2 cellular contexts compared by ENCODE assay signal in genomic region chr20:45872626-45873025, GRCh38.
TF ChIP-seq lines count a peak whose summit lies in the region.

No MANE protein-coding gene starts in this region.

TF ChIP-seq in IMR-90, 13 proteins besides CTCF, POLR2A, EP300 and RAD21:
- TF ChIP-seq SMC3 (IDR thresholded peaks at IDR 0.05; ENCODE audit: low read depth, low read length) (no peak), MAZ (IDR thresholded peaks at IDR 0.05; ENCODE audit: borderline replicate concordance, low read depth, low read length) (no peak), BHLHE40 (IDR thresholded peaks at IDR 0.05; ENCODE audit: low read depth, low read length) (no peak), NFE2L2 (IDR thresholded peaks at IDR 0.05; ENCODE audit: low read depth, low read length) (no peak), MXI1 (IDR thresholded peaks at IDR 0.05; ENCODE audit: borderline replicate concordance, low read depth, low read length) (no peak), RFX5 (IDR thresholded peaks at IDR 0.05; ENCODE audit: low read depth, low read length) (no peak), CEBPB (IDR thresholded peaks at IDR 0.05; ENCODE audit: low read depth, low read length) (no peak), FOS (IDR thresholded peaks at IDR 0.05; ENCODE audit: low read depth, low read length) (no peak), MAFK (IDR thresholded peaks at IDR 0.05; ENCODE audit: low read depth, low read length) (no peak), RCOR1 (IDR thresholded peaks at IDR 0.05; ENCODE audit: insufficient replicate concordance, low read length) (no peak), CHD1 (IDR thresholded peaks at IDR 0.05; ENCODE audit: low read depth, low read length) (no peak)
- TF ChIP-seq, protein P1, sequence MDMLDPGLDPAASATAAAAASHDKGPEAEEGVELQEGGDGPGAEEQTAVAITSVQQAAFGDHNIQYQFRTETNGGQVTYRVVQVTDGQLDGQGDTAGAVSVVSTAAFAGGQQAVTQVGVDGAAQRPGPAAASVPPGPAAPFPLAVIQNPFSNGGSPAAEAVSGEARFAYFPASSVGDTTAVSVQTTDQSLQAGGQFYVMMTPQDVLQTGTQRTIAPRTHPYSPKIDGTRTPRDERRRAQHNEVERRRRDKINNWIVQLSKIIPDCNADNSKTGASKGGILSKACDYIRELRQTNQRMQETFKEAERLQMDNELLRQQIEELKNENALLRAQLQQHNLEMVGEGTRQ (IDR thresholded peaks at IDR 0.05; ENCODE audit: low read depth, low read length): no peak
TF ChIP-seq in IMR-90: peak in this region for 0.

TF ChIP-seq in WTC11, 78 proteins besides CTCF, POLR2A, EP300 and RAD21:
- TF ChIP-seq TCF7 (CRISPR knock-in tag; IDR thresholded peaks at IDR 0.05; ENCODE audit: low read depth) (no peak), TP53 (CRISPR knock-in tag; IDR thresholded peaks at IDR 0.05) (no peak), ZNF281 (CRISPR knock-in tag; IDR thresholded peaks at IDR 0.05) (no peak), ZNF232 (CRISPR knock-in tag; IDR thresholded peaks at IDR 0.05) (no peak), ARID4B (CRISPR knock-in tag; IDR thresholded peaks at IDR 0.05; ENCODE audit: borderline replicate concordance) (no peak), ZNF396 (CRISPR knock-in tag; IDR thresholded peaks at IDR 0.05; ENCODE audit: borderline replicate concordance) (no peak), ZNF263 (CRISPR knock-in tag; IDR thresholded peaks at IDR 0.05; ENCODE audit: low read depth) (no peak), NFE2L1 (CRISPR knock-in tag; IDR thresholded peaks at IDR 0.05) (no peak), ZNF671 (CRISPR knock-in tag; IDR thresholded peaks at IDR 0.05) (no peak), ZNF121 (CRISPR knock-in tag; IDR thresholded peaks at IDR 0.05) (no peak), CDX4 (CRISPR knock-in tag; IDR thresholded peaks at IDR 0.05; ENCODE audit: borderline replicate concordance) (no peak), ZNF512 (CRISPR knock-in tag; IDR thresholded peaks at IDR 0.05; ENCODE audit: borderline replicate concordance) (no peak), ATF1 (CRISPR knock-in tag; IDR thresholded peaks at IDR 0.05) (no peak), E2F1 (CRISPR knock-in tag; IDR thresholded peaks at IDR 0.05) (no peak), MXD4 (CRISPR knock-in tag; IDR thresholded peaks at IDR 0.05; ENCODE audit: borderline replicate concordance) (no peak), GTF2I (CRISPR knock-in tag; conservative IDR thresholded peaks at IDR 0.05) (no peak), ATF3 (CRISPR knock-in tag; conservative IDR thresholded peaks at IDR 0.05) (no peak)
- TF ChIP-seq, protein P2, sequence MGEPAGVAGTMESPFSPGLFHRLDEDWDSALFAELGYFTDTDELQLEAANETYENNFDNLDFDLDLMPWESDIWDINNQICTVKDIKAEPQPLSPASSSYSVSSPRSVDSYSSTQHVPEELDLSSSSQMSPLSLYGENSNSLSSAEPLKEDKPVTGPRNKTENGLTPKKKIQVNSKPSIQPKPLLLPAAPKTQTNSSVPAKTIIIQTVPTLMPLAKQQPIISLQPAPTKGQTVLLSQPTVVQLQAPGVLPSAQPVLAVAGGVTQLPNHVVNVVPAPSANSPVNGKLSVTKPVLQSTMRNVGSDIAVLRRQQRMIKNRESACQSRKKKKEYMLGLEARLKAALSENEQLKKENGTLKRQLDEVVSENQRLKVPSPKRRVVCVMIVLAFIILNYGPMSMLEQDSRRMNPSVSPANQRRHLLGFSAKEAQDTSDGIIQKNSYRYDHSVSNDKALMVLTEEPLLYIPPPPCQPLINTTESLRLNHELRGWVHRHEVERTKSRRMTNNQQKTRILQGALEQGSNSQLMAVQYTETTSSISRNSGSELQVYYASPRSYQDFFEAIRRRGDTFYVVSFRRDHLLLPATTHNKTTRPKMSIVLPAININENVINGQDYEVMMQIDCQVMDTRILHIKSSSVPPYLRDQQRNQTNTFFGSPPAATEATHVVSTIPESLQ (CRISPR knock-in tag; IDR thresholded peaks at IDR 0.05): no peak
